24 cellular contexts compared by ENCODE assay signal in genomic region chr3:4907647-4908046, GRCh38.
DNase-seq lines count a peak whose midpoint lies in the region; ATAC-seq, FAIRE-seq and TF ChIP-seq lines count a peak whose summit lies in the region.
"Had no signal": no experiment of that assay in that cellular context is flagged by ENCODE, and none has a peak within 500 bp of the region (broad histone marks: within the 10 kb centered on the region; RNA-seq: fewer than 3 reads in every experiment).

No MANE protein-coding gene starts in this region.

- no peak for TF ChIP-seq POLR2A in esophagus squamous epithelium (IDR thresholded peaks at IDR 0.05)

- H3K4me3 ChIP-seq in naive thymus-derived CD4-positive, alpha-beta T cell (ENCODE audit: low read length) = no peak overlapping the region
- no peak overlapping the region for H3K4me3 ChIP-seq in esophagus squamous epithelium
- H3K4me3 ChIP-seq: adrenal gland, BLaER1, cardiac muscle cell, gastroesophageal sphincter, HAP-1, spleen, thoracic aorta had no signal

- H3K36me3 ChIP-seq in naive thymus-derived CD4-positive, alpha-beta T cell (ENCODE audit: control insufficient read depth in 2 of 3, insufficient read depth in 3 of 3, low read length in 3 of 3) = no peaks in the 10 kb centered on the region
- no peaks in the 10 kb centered on the region for H3K36me3 ChIP-seq in esophagus squamous epithelium
- H3K36me3 ChIP-seq: adrenal gland, BLaER1, cardiac muscle cell, gastroesophageal sphincter, HAP-1, spleen, thoracic aorta had no signal

- intact Hi-C loops in activated CD8-positive, alpha-beta T cell treated with anti-CD3 and anti-CD28 coated beads for 36 hours (cut with micrococcal nuclease) = loop anchor here (5.0 to 10.0 kb wide), 3 partner anchors 70 to 185 kb away; partner anchors contain the start of gene BHLHE40
- intact Hi-C loops in naive thymus-derived CD4-positive, alpha-beta T cell (cut with micrococcal nuclease) = loop anchor here (1.0 to 10.0 kb wide), 10 partner anchors 8 to 193 kb away; partner anchors contain the start of gene BHLHE40 (in 1 of the 2)
- intact Hi-C loops in esophagus squamous epithelium (cut with DNase I) = no loop called here

- H3K27me3 ChIP-seq in naive thymus-derived CD4-positive, alpha-beta T cell (ENCODE audit: control insufficient read depth in 2 of 2, insufficient read depth in 2 of 2, low read length in 2 of 2) = no peaks in the 10 kb centered on the region
- no peaks in the 10 kb centered on the region for H3K27me3 ChIP-seq in esophagus squamous epithelium
- H3K27me3 ChIP-seq: adrenal gland, BLaER1, cardiac muscle cell, gastroesophageal sphincter, spleen had no signal

- peaks cover 59% of the 10 kb centered on the region for H3K4me1 Mint-ChIP-seq in activated CD8-positive, alpha-beta T cell treated with anti-CD3 and anti-CD28 coated beads for 36 hours (ENCODE audit: low read depth)
- peaks cover 55% of the 10 kb centered on the region for H3K4me1 Mint-ChIP-seq in activated CD8-positive, alpha-beta T cell treated with anti-CD3 and anti-CD28 coated beads, Interleukin-2, amount 10 ng/mL, durations not matched to agents 7 days and 5 days (ENCODE audit: low read depth)
- H3K4me1 Mint-ChIP-seq in activated naive CD8-positive, alpha-beta T cell treated with anti-CD3 and anti-CD28 coated beads, Interleukin-2, amount 50 U/mL, for 24 hours = peaks cover 69% of the 10 kb centered on the region
- H3K4me1 Mint-ChIP-seq in naive thymus-derived CD4-positive, alpha-beta T cell = peaks cover 33 to 74% (median 58%) of the 10 kb centered on the region in 7 donors
- peaks cover 17% of the 10 kb centered on the region for H3K4me1 Mint-ChIP-seq in progenitor cell of endocrine pancreas (ENCODE audit: low read depth)
- H3K4me1 Mint-ChIP-seq: activated B cell treated with CpG ODN at 0.5 μM for 24 hours had no signal

- WGBS in esophagus squamous epithelium, 2 donors = 84 to 95% methylated on average over 3 of the region's 3 CpGs

- FAIRE-seq in frontal cortex (lab: Jason Lieb, UNC) = no peak
- FAIRE-seq: HepG2 had no signal

- no peak overlapping the region for H3K4me3 Mint-ChIP-seq in activated CD8-positive, alpha-beta T cell treated with anti-CD3 and anti-CD28 coated beads for 36 hours
- H3K4me3 Mint-ChIP-seq in activated CD8-positive, alpha-beta T cell treated with anti-CD3 and anti-CD28 coated beads, Interleukin-2, amount 10 ng/mL, durations not matched to agents 7 days and 5 days = no peak overlapping the region
- H3K4me3 Mint-ChIP-seq in activated naive CD8-positive, alpha-beta T cell treated with anti-CD3 and anti-CD28 coated beads, Interleukin-2, amount 50 U/mL, for 24 hours = peak overlapping the region; percentile 7
- peak overlapping the region in 6 of 10 donors; percentile 9 to 55 (median 47) for H3K4me3 Mint-ChIP-seq in naive thymus-derived CD4-positive, alpha-beta T cell
- no peak overlapping the region for H3K4me3 Mint-ChIP-seq in progenitor cell of endocrine pancreas (ENCODE audit: low read depth)
- H3K4me3 Mint-ChIP-seq: activated B cell treated with CpG ODN at 0.5 μM for 24 hours had no signal

- peak; percentile 38 for ATAC-seq in activated CD8-positive, alpha-beta T cell treated with anti-CD3 and anti-CD28 coated beads for 36 hours
- no peak for ATAC-seq in activated CD8-positive, alpha-beta T cell treated with anti-CD3 and anti-CD28 coated beads, Interleukin-2, amount 10 ng/mL, durations not matched to agents 7 days and 5 days
- no peak for ATAC-seq in activated naive CD8-positive, alpha-beta T cell treated with anti-CD3 and anti-CD28 coated beads, Interleukin-2, amount 50 U/mL, for 24 hours
- ATAC-seq in naive thymus-derived CD4-positive, alpha-beta T cell = peak; percentile 27
- ATAC-seq: gastroesophageal sphincter, HepG2, left cardiac atrium had no signal

- CTCF ChIA-PET in activated CD8-positive, alpha-beta T cell treated with anti-CD3 and anti-CD28 coated beads for 36 hours (lab: Charles Lee) = interaction anchor here (0.8 to 1.8 kb wide), 4 partner anchors 69 to 196 kb away, joined by 3 to 6 read pairs (median 4); no protein-coding TSS in a partner anchor
- CTCF ChIA-PET in activated CD8-positive, alpha-beta T cell treated with anti-CD3 and anti-CD28 coated beads, Interleukin-2, amount 10 ng/mL, durations not matched to agents 7 days and 5 days (lab: Charles Lee) = interaction anchor here (1.0 to 2.3 kb wide), 5 partner anchors 68 to 150 kb away, joined by 3 to 10 read pairs (median 4); no protein-coding TSS in a partner anchor
- CTCF ChIA-PET in naive thymus-derived CD4-positive, alpha-beta T cell (lab: Charles Lee) = interaction anchor here (0.6 kb wide), 1 partner anchor 12 kb away, joined by 3 read pairs; no protein-coding TSS in a partner anchor

- peak overlapping the region; percentile 85 for H3K27ac Mint-ChIP-seq in activated CD8-positive, alpha-beta T cell treated with anti-CD3 and anti-CD28 coated beads for 36 hours
- H3K27ac Mint-ChIP-seq in activated CD8-positive, alpha-beta T cell treated with anti-CD3 and anti-CD28 coated beads, Interleukin-2, amount 10 ng/mL, durations not matched to agents 7 days and 5 days = no peak overlapping the region
- H3K27ac Mint-ChIP-seq in activated naive CD8-positive, alpha-beta T cell treated with anti-CD3 and anti-CD28 coated beads, Interleukin-2, amount 50 U/mL, for 24 hours = peak overlapping the region; percentile 74
- H3K27ac Mint-ChIP-seq in naive thymus-derived CD4-positive, alpha-beta T cell = peak overlapping the region in 6 of 9 donors; percentile 2 to 88 (median 54)
- H3K27ac Mint-ChIP-seq in progenitor cell of endocrine pancreas = no peak overlapping the region
- H3K27ac Mint-ChIP-seq: activated B cell treated with CpG ODN at 0.5 μM for 24 hours had no signal

- peak; percentile 28 for DNase-seq in activated CD8-positive, alpha-beta T cell treated with anti-CD3 and anti-CD28 coated beads for 36 hours
- no peak for DNase-seq in activated CD8-positive, alpha-beta T cell treated with anti-CD3 and anti-CD28 coated beads, Interleukin-2, amount 10 ng/mL, durations not matched to agents 7 days and 5 days
- DNase-seq in ELF-1 (ENCODE audit: low read depth, low spot score) (peak; percentile 14), progenitor cell of endocrine pancreas (ENCODE audit: low spot score, unreplicated experiment) (no peak), frontal cortex (ENCODE audit: low spot score in 2 of 2) (no peak), esophagus squamous epithelium (lab: John Stamatoyannopoulos, UW) (no peak)
- no peak for DNase-seq in activated naive CD8-positive, alpha-beta T cell treated with anti-CD3 and anti-CD28 coated beads, Interleukin-2, amount 50 U/mL, for 24 hours
- DNase-seq in naive thymus-derived CD4-positive, alpha-beta T cell = no peak
- DNase-seq: activated B cell treated with CpG ODN at 0.5 μM for 24 hours; activated CD8-positive, alpha-beta memory T cell treated with anti-CD3 and anti-CD28 coated beads, Interleukin-2, amount 50 U/mL, for 48 hours; adrenal gland; erythroblast; left cardiac atrium; NCI-H146; NCI-H774; SHP77; spleen; stimulated activated CD8-positive, alpha-beta memory T cell treated with anti-CD3 and anti-CD28 coated beads, Interleukin-4, amount 100 ng/mL, for 48 hours had no signal

- peaks cover 2% of the 10 kb centered on the region for H3K36me3 Mint-ChIP-seq in activated CD8-positive, alpha-beta T cell treated with anti-CD3 and anti-CD28 coated beads for 36 hours (ENCODE audit: low read depth)
- peaks cover 2% of the 10 kb centered on the region for H3K36me3 Mint-ChIP-seq in activated CD8-positive, alpha-beta T cell treated with anti-CD3 and anti-CD28 coated beads, Interleukin-2, amount 10 ng/mL, durations not matched to agents 7 days and 5 days (ENCODE audit: low read depth)
- peaks cover 2% of the 10 kb centered on the region for H3K36me3 Mint-ChIP-seq in activated naive CD8-positive, alpha-beta T cell treated with anti-CD3 and anti-CD28 coated beads, Interleukin-2, amount 50 U/mL, for 24 hours (ENCODE audit: low read depth)
- H3K36me3 Mint-ChIP-seq in naive thymus-derived CD4-positive, alpha-beta T cell = peaks cover 0 to 18% (median 0%) of the 10 kb centered on the region in 5 donors
- H3K36me3 Mint-ChIP-seq in progenitor cell of endocrine pancreas (ENCODE audit: insufficient read depth) = no peaks in the 10 kb centered on the region

- H3K9me3 ChIP-seq in naive thymus-derived CD4-positive, alpha-beta T cell (ENCODE audit: control insufficient read depth in 2 of 3, low read length in 3 of 3) = no peaks in the 10 kb centered on the region
- H3K9me3 ChIP-seq in esophagus squamous epithelium = no peaks in the 10 kb centered on the region
- H3K9me3 ChIP-seq: adrenal gland, BLaER1, gastroesophageal sphincter, HAP-1, spleen, thoracic aorta had no signal

- H3K27me3 Mint-ChIP-seq in activated CD8-positive, alpha-beta T cell treated with anti-CD3 and anti-CD28 coated beads for 36 hours = no peaks in the 10 kb centered on the region
- no peaks in the 10 kb centered on the region for H3K27me3 Mint-ChIP-seq in activated CD8-positive, alpha-beta T cell treated with anti-CD3 and anti-CD28 coated beads, Interleukin-2, amount 10 ng/mL, durations not matched to agents 7 days and 5 days (ENCODE audit: low read depth)
- no peaks in the 10 kb centered on the region for H3K27me3 Mint-ChIP-seq in activated naive CD8-positive, alpha-beta T cell treated with anti-CD3 and anti-CD28 coated beads, Interleukin-2, amount 50 U/mL, for 24 hours
- no peaks in the 10 kb centered on the region for H3K27me3 Mint-ChIP-seq in naive thymus-derived CD4-positive, alpha-beta T cell
- peaks cover 3% of the 10 kb centered on the region for H3K27me3 Mint-ChIP-seq in progenitor cell of endocrine pancreas
- H3K27me3 Mint-ChIP-seq: activated B cell treated with CpG ODN at 0.5 μM for 24 hours had no signal

- peaks cover 2% of the 10 kb centered on the region for H3K9me3 Mint-ChIP-seq in activated CD8-positive, alpha-beta T cell treated with anti-CD3 and anti-CD28 coated beads for 36 hours
- H3K9me3 Mint-ChIP-seq in activated CD8-positive, alpha-beta T cell treated with anti-CD3 and anti-CD28 coated beads, Interleukin-2, amount 10 ng/mL, durations not matched to agents 7 days and 5 days (ENCODE audit: insufficient read depth) = peaks cover 12% of the 10 kb centered on the region
- H3K9me3 Mint-ChIP-seq in activated naive CD8-positive, alpha-beta T cell treated with anti-CD3 and anti-CD28 coated beads, Interleukin-2, amount 50 U/mL, for 24 hours = no peaks in the 10 kb centered on the region
- H3K9me3 Mint-ChIP-seq in naive thymus-derived CD4-positive, alpha-beta T cell = peaks cover 0 to 16% (median 0%) of the 10 kb centered on the region in 11 donors
- no peaks in the 10 kb centered on the region for H3K9me3 Mint-ChIP-seq in progenitor cell of endocrine pancreas (ENCODE audit: low read depth)
- H3K9me3 Mint-ChIP-seq: activated B cell treated with CpG ODN at 0.5 μM for 24 hours had no signal

- POLR2A ChIA-PET in activated CD8-positive, alpha-beta T cell treated with anti-CD3 and anti-CD28 coated beads for 36 hours (lab: Charles Lee) = interaction anchor here (1.0 to 2.1 kb wide), 6 partner anchors 16 to 101 kb away, joined by 3 to 9 read pairs (median 4); partner anchors contain the start of gene BHLHE40
- POLR2A ChIA-PET in activated CD8-positive, alpha-beta T cell treated with anti-CD3 and anti-CD28 coated beads, Interleukin-2, amount 10 ng/mL, durations not matched to agents 7 days and 5 days (lab: Charles Lee) = interaction anchor here (0.5 to 5.0 kb wide), 3 partner anchors 70 to 282 kb away, joined by 3 to 41 read pairs (median 4); partner anchors contain the start of gene BHLHE40
- POLR2A ChIA-PET in naive thymus-derived CD4-positive, alpha-beta T cell (lab: Charles Lee) = no interaction called here

- H3K4me1 ChIP-seq in naive thymus-derived CD4-positive, alpha-beta T cell (ENCODE audit: control insufficient read depth in 2 of 2, insufficient read depth in 2 of 2, low read length in 2 of 2) = peaks cover 14 to 35% of the 10 kb centered on the region in 2 donors
- peaks cover 5 to 32% (median 7%) of the 10 kb centered on the region in 3 donors for H3K4me1 ChIP-seq in esophagus squamous epithelium
- H3K4me1 ChIP-seq: BLaER1 had no signal

- no peak overlapping the region for H3K27ac ChIP-seq in naive thymus-derived CD4-positive, alpha-beta T cell (ENCODE audit: low read depth, low read length)
- no peak overlapping the region for H3K27ac ChIP-seq in esophagus squamous epithelium
- H3K27ac ChIP-seq: adrenal gland, BLaER1, cardiac muscle cell, gastroesophageal sphincter, spleen, thoracic aorta had no signal

- no peak for TF ChIP-seq CTCF in activated CD8-positive, alpha-beta T cell treated with anti-CD3 and anti-CD28 coated beads for 36 hours (IDR thresholded peaks at IDR 0.05)
- TF ChIP-seq CTCF in progenitor cell of endocrine pancreas (IDR thresholded peaks at IDR 0.05; ENCODE audit: unreplicated experiment) = no peak
- TF ChIP-seq CTCF in esophagus squamous epithelium (IDR thresholded peaks at IDR 0.05) = no peak

Comparison
In these comparisons a context has a peak if more than half of its experiments do, and no peak if none do; other contexts are left out.
1. ATAC-seq: peak in activated CD8-positive, alpha-beta T cell treated with anti-CD3 and anti-CD28 coated beads for 36 hours (single experiment) and naive thymus-derived CD4-positive, alpha-beta T cell (single experiment); none in activated CD8-positive, alpha-beta T cell treated with anti-CD3 and anti-CD28 coated beads, Interleukin-2, amount 10 ng/mL, durations not matched to agents 7 days and 5 days (single experiment) and activated naive CD8-positive, alpha-beta T cell treated with anti-CD3 and anti-CD28 coated beads, Interleukin-2, amount 50 U/mL, for 24 hours (single experiment).
2. DNase-seq: peak in activated CD8-positive, alpha-beta T cell treated with anti-CD3 and anti-CD28 coated beads for 36 hours (single experiment) and ELF-1 (single experiment); none in activated CD8-positive, alpha-beta T cell treated with anti-CD3 and anti-CD28 coated beads, Interleukin-2, amount 10 ng/mL, durations not matched to agents 7 days and 5 days (single experiment), activated naive CD8-positive, alpha-beta T cell treated with anti-CD3 and anti-CD28 coated beads, Interleukin-2, amount 50 U/mL, for 24 hours (single experiment), naive thymus-derived CD4-positive, alpha-beta T cell (0 of 9), progenitor cell of endocrine pancreas (single experiment), frontal cortex (0 of 2) and esophagus squamous epithelium (single experiment).
3. H3K27ac Mint-ChIP-seq: peak in activated CD8-positive, alpha-beta T cell treated with anti-CD3 and anti-CD28 coated beads for 36 hours (single experiment), activated naive CD8-positive, alpha-beta T cell treated with anti-CD3 and anti-CD28 coated beads, Interleukin-2, amount 50 U/mL, for 24 hours (single experiment) and naive thymus-derived CD4-positive, alpha-beta T cell (6 of 9); none in activated CD8-positive, alpha-beta T cell treated with anti-CD3 and anti-CD28 coated beads, Interleukin-2, amount 10 ng/mL, durations not matched to agents 7 days and 5 days (single experiment) and progenitor cell of endocrine pancreas (single experiment).
4. H3K4me3 Mint-ChIP-seq: peak in activated naive CD8-positive, alpha-beta T cell treated with anti-CD3 and anti-CD28 coated beads, Interleukin-2, amount 50 U/mL, for 24 hours (single experiment) and naive thymus-derived CD4-positive, alpha-beta T cell (6 of 10); none in activated CD8-positive, alpha-beta T cell treated with anti-CD3 and anti-CD28 coated beads for 36 hours (single experiment), activated CD8-positive, alpha-beta T cell treated with anti-CD3 and anti-CD28 coated beads, Interleukin-2, amount 10 ng/mL, durations not matched to agents 7 days and 5 days (single experiment) and progenitor cell of endocrine pancreas (single experiment).